Comparison of ENCODE assay signal across 11 cellular contexts in genomic region chr3:182364323-182364722, GRCh38.
A peak's percentile ranks its signal among the peaks of the same experiment; 100 is the strongest.
DNase-seq lines count a peak whose midpoint lies in the region; ATAC-seq, FAIRE-seq and TF ChIP-seq lines count a peak whose summit lies in the region.
"Had no signal": no experiment of that assay in that cellular context is flagged by ENCODE, and none has a peak within 500 bp of the region (broad histone marks: within the 10 kb centered on the region; RNA-seq: fewer than 3 reads in every experiment).

No MANE protein-coding gene starts in this region.

- peak overlapping the region; percentile 40 for H3K27ac ChIP-seq in foreskin keratinocyte
- H3K27ac ChIP-seq in kidney (ENCODE audit: low read depth in 2 of 2, low read length in 2 of 2): no peak overlapping the region

- ATAC-seq in foreskin keratinocyte (no peak), HG02852 (IDR thresholded peaks at IDR 0.05; ENCODE audit: unreplicated experiment) (no peak)
- ATAC-seq: activated CD8-positive, alpha-beta T cell treated with anti-CD3 and anti-CD28 coated beads for 36 hours had no signal

- intact Hi-C loops in kidney (cut with DNase I): no loop called here

- no peaks in the 10 kb centered on the region for H3K27me3 ChIP-seq in foreskin keratinocyte

- H3K36me3 ChIP-seq in kidney (ENCODE audit: control insufficient read depth in 1 of 2, insufficient read depth in 2 of 2, low read length in 2 of 2): no peaks in the 10 kb centered on the region

- no peak overlapping the region for H3K4me3 ChIP-seq in kidney (ENCODE audit: low read length in 2 of 2)
- H3K4me3 ChIP-seq: smooth muscle cell had no signal

- H3K4me1 ChIP-seq in foreskin keratinocyte: peaks cover 13% of the 10 kb centered on the region
- no peaks in the 10 kb centered on the region for H3K4me1 ChIP-seq in kidney (ENCODE audit: control insufficient read depth in 1 of 2, insufficient read depth in 1 of 2, low read depth in 1 of 2, low read length in 2 of 2)

- no peak for FAIRE-seq in kidney (lab: Jason Lieb, UNC)

- no peak overlapping the region for H3K9ac ChIP-seq in kidney (ENCODE audit: low read length in 2 of 2)

- H3K9me3 ChIP-seq in kidney (ENCODE audit: control insufficient read depth in 1 of 2, low read length in 2 of 2): no peaks in the 10 kb centered on the region

- DNase-seq in SIG-M5 treated with dmso at 0.1 percent for 504 hours (lab: John Stamatoyannopoulos, UW; ENCODE audit: unreplicated experiment): peak; percentile 7
- no peak for DNase-seq in SIG-M5 (lab: John Stamatoyannopoulos, UW)
- DNase-seq in SHP77 treated with DMSO at 0.1 percent for 48 hours (lab: John Stamatoyannopoulos, UW): peak; percentile 75
- DNase-seq in foreskin keratinocyte: no peak
- DNase-seq in kidney: no peak
- no peak for DNase-seq in SW480 (ENCODE audit: low spot score)
- no peak for DNase-seq in NCI-H1694 treated with DMSO at 0.1 percent for 48 hours (lab: John Stamatoyannopoulos, UW)
- DNase-seq: activated CD8-positive, alpha-beta T cell treated with anti-CD3 and anti-CD28 coated beads for 36 hours; AML-193 had no signal

- TF ChIP-seq CTCF in foreskin keratinocyte (conservative IDR thresholded peaks at IDR 0.05): peak; percentile 38
- TF ChIP-seq CTCF in kidney (IDR thresholded peaks at IDR 0.05; ENCODE audit: borderline replicate concordance, extremely low read depth, insufficient read depth): no peak

Comparison
In these comparisons a context has a peak if more than half of its experiments do, and no peak if none do; other contexts are left out.
1. DNase-seq: peak in SIG-M5 treated with dmso at 0.1 percent for 504 hours (single experiment) and SHP77 treated with DMSO at 0.1 percent for 48 hours (single experiment); none in SIG-M5 (single experiment), foreskin keratinocyte (0 of 2), kidney (single experiment), SW480 (single experiment) and NCI-H1694 treated with DMSO at 0.1 percent for 48 hours (single experiment).